ENCODE assay signal across 1 cellular context in the genomic region with DNA sequence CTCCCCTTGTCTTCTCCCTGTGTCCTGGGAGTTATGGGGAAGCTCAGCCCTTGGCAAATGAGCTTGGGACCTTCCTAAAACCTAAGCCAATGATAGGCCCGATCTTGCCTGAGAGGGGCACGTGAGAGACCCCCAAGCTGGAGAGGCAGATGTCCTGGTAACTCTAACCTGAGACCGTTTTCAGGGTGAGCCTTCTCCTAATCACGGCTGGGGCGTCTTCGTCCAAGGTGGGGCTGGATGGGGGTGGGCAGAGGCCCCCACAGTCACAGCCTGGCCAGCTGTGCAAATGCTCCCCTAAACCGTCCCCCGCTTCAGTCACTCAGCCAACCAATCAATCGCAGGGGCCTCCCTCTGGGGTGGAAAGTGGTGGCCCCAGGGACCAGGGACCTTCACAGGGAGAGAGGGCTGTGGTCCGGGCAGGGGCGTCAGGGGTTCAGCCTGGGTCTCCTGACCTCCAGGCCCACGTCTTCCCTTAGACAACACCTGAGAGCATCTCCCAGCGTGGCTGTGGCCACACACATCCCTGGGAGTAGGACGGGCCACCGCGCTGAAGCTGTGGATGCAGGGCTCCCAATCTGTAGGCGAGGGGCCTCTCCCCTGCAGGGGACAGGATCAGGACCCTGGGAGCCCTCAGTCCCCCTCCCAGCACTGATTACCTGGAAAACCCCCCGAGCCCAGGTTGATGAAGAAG.
TF ChIP-seq lines count a peak whose summit lies in the region.

No MANE protein-coding gene starts in this region.

TF ChIP-seq in H1, 55 proteins besides CTCF, POLR2A, EP300 and RAD21:
- TF ChIP-seq SRF (IDR thresholded peaks at IDR 0.05; ENCODE audit: low read depth, low read length) = no peak
- TF ChIP-seq JUN (IDR thresholded peaks at IDR 0.05; ENCODE audit: low read depth, low read length) = no peak
- no peak for TF ChIP-seq CEBPB (IDR thresholded peaks at IDR 0.05; ENCODE audit: low read depth, low read length)
- TF ChIP-seq KDM5A (IDR thresholded peaks at IDR 0.05; ENCODE audit: low read length) = no peak
- TF ChIP-seq SP2 (IDR thresholded peaks at IDR 0.05; ENCODE audit: low read length) = no peak
- TF ChIP-seq SP4 (IDR thresholded peaks at IDR 0.05; ENCODE audit: low read length) = no peak
- no peak for TF ChIP-seq TCF12 (IDR thresholded peaks at IDR 0.05; ENCODE audit: low read depth, low read length)
- no peak for TF ChIP-seq POU5F1 (IDR thresholded peaks at IDR 0.05; ENCODE audit: low read depth, low read length)
- no peak for TF ChIP-seq FOSL1 (IDR thresholded peaks at IDR 0.05; ENCODE audit: insufficient read depth, low read depth, low read length)
- TF ChIP-seq YY1 (IDR thresholded peaks at IDR 0.05; ENCODE audit: low read depth, low read length) = no peak
- TF ChIP-seq MAFK (IDR thresholded peaks at IDR 0.05; ENCODE audit: low read depth, low read length) = no peak
- TF ChIP-seq RBBP5 (IDR thresholded peaks at IDR 0.05; ENCODE audit: borderline replicate concordance, low read depth, low read length) = no peak
- TF ChIP-seq SAP30 (IDR thresholded peaks at IDR 0.05; ENCODE audit: insufficient read depth, insufficient replicate concordance, low read length) = no peak
- TF ChIP-seq RNF2 (IDR thresholded peaks at IDR 0.05; ENCODE audit: borderline replicate concordance, low read depth, low read length, missing control alignments, poor library complexity, severe bottlenecking) = no peak
- no peak for TF ChIP-seq GTF2F1 (IDR thresholded peaks at IDR 0.05; ENCODE audit: borderline replicate concordance, low read depth, low read length)
